9 cellular contexts compared by ENCODE assay signal in the genomic region with DNA sequence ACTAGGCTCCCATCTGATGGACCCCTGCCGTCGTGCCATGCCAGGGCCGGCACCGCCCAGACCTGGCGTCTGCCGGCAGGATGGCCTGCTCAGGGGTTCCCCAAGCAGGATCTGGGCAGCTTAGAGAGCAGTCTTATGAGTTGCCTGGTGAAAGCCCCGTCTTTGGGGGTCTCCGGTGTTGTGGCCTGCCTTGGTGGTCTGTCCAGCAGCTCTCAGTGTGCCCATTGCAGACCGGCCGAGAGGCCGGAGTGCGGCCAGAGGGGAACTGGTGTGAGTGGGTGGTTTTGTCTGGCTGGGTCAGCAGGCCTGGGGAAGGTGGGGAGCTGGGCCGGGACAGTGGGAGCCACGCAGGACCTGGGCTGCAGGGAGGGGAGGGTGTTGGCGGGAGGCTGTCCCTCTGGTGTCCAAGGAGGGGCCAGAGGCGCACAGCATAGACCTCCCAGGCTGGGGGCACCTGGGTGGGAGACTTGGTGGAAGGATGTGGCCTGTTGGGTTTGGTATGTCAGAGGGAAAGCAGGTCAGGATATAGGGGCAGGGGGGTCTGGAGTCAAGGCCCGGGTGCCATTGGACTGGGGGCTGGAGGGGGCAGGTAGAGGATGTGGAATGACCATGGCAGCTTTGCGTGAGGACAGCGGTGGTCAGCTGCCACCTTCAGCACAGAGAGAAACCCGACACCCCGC. TPM values are rescaled to one million over a fixed set of nuclear protein-coding genes. Genes with fewer than 3 reads are reported as not detected.
DNase-seq lines count a peak whose midpoint lies in the region; ATAC-seq and TF ChIP-seq lines count a peak whose summit lies in the region.
"Had no signal": no experiment of that assay in that cellular context is flagged by ENCODE, and none has a peak within 500 bp of the region (broad histone marks: within the 10 kb centered on the region; RNA-seq: fewer than 3 reads in every experiment).

No MANE protein-coding gene starts in this region.

- H3K36me3 ChIP-seq in RWPE2 (ENCODE audit: low read depth) = no peaks in the 10 kb centered on the region
- no peaks in the 10 kb centered on the region for H3K36me3 ChIP-seq in neuronal stem cell (replicated peaks in 1 of 2; ENCODE audit: control insufficient read depth in 2 of 2, insufficient read depth in 2 of 2, low read length in 2 of 2)

- no peak overlapping the region for H2BK120ac ChIP-seq in neuronal stem cell (ENCODE audit: low read depth, low read length)

- H4K8ac ChIP-seq in neuronal stem cell (ENCODE audit: low read depth, low read length) = no peak overlapping the region

- no peak overlapping the region for H4K91ac ChIP-seq in neuronal stem cell (ENCODE audit: low read depth, low read length, poor library complexity)

- no peak for DNase-seq in AG04450 (ENCODE audit: low read depth, low spot score)
- DNase-seq in RWPE2 (ENCODE audit: low spot score) = peak; percentile 56
- DNase-seq in fibroblast of mammary gland (ENCODE audit: low read depth) = no peak
- no peak for DNase-seq in neuronal stem cell (ENCODE audit: low spot score)
- no peak for DNase-seq in AG08395 (ENCODE audit: low spot score)
- DNase-seq in HK-2 (ENCODE audit: unreplicated experiment) = no peak
- no peak for DNase-seq in G401 (ENCODE audit: low spot score)
- DNase-seq: activated naive CD8-positive, alpha-beta T cell treated with anti-CD3 and anti-CD28 coated beads, Interleukin-2, amount 10 ng/mL, durations not matched to agents 7 days and 5 days had no signal

- H3K4me2 ChIP-seq in neuronal stem cell (ENCODE audit: insufficient read depth, low read length, poor library complexity, severe bottlenecking) = peak overlapping the region; percentile 93

- H3K4me1 ChIP-seq in RWPE2 (ENCODE audit: insufficient read depth, poor library complexity, severe bottlenecking) = peaks cover 45% of the 10 kb centered on the region
- peaks cover 49 to 50% of the 10 kb centered on the region in 2 donors for H3K4me1 ChIP-seq in neuronal stem cell (ENCODE audit: control insufficient read depth in 2 of 2, insufficient read depth in 1 of 2, low read depth in 1 of 2, low read length in 2 of 2)

- CTCF ChIA-PET in AG04450 (lab: Charles Lee) = interaction anchor here (1.5 kb wide), 1 partner anchor 13 kb away, joined by 4 read pairs; no protein-coding TSS in a partner anchor

- H2AK5ac ChIP-seq in neuronal stem cell (ENCODE audit: low read depth, low read length) = peak overlapping the region; percentile 89

- H3K27ac ChIP-seq in AG04450 (ENCODE audit: low read depth, low read length) (no peak overlapping the region), RWPE2 (ENCODE audit: poor library complexity, severe bottlenecking) (peak overlapping the region; percentile 49), neuronal stem cell (replicated peaks; ENCODE audit: low read length) (peak overlapping the region; percentile 59)

- H3K4me3 ChIP-seq in AG04450 (ENCODE audit: low read depth, low read length) = peak overlapping the region; percentile 55
- H3K4me3 ChIP-seq in RWPE2 (ENCODE audit: severe bottlenecking) = peak overlapping the region; percentile 61
- peak overlapping the region; percentile 32 for H3K4me3 ChIP-seq in fibroblast of mammary gland (ENCODE audit: control insufficient read depth, low read depth, low read length)
- H3K4me3 ChIP-seq in neuronal stem cell (ENCODE audit: low read length in 2 of 2) = peak overlapping the region; percentile 73 to 75

- H3K27me3 ChIP-seq in AG04450 (ENCODE audit: control insufficient read depth, insufficient read depth, low read length) (no peaks in the 10 kb centered on the region), RWPE2 (ENCODE audit: insufficient read depth, poor library complexity, severe bottlenecking) (no peaks in the 10 kb centered on the region), neuronal stem cell (ENCODE audit: control insufficient read depth in 3 of 3, insufficient read depth in 3 of 3, low read depth in 1 of 3, low read length in 3 of 3) (peaks cover 0 to 18% (median 0%) of the 10 kb centered on the region in 3 experiments)

- TF ChIP-seq CTCF in AG04450 (IDR thresholded peaks at IDR 0.05; ENCODE audit: low read depth, low read length) (no peak), RWPE2 (IDR thresholded peaks at IDR 0.05; ENCODE audit: poor library complexity, severe bottlenecking) (no peak), fibroblast of mammary gland (conservative IDR thresholded peaks at IDR 0.05; ENCODE audit: control insufficient read depth, insufficient read depth, low read depth, low read length) (no peak)

- H2BK5ac ChIP-seq in neuronal stem cell (ENCODE audit: low read length) = peak overlapping the region; percentile 62

- peaks cover 38% of the 10 kb centered on the region for H3K79me1 ChIP-seq in neuronal stem cell (ENCODE audit: low read depth, low read length)

- peak overlapping the region; percentile 37 for H3K23ac ChIP-seq in neuronal stem cell (ENCODE audit: low read depth, low read length, poor library complexity)

- H3K9ac ChIP-seq in neuronal stem cell (ENCODE audit: low read depth, low read length, poor library complexity) = peak overlapping the region; percentile 65

- no peak overlapping the region for H3K4ac ChIP-seq in neuronal stem cell (ENCODE audit: low read length)

- no peak for ATAC-seq in RWPE2 (ENCODE audit: low read depth)
- ATAC-seq in GM21390 (IDR thresholded peaks at IDR 0.05; ENCODE audit: unreplicated experiment) = no peak

- no peaks in the 10 kb centered on the region for H3K9me3 ChIP-seq in AG04450 (ENCODE audit: control insufficient read depth, insufficient read depth, low read length)
- no peaks in the 10 kb centered on the region for H3K9me3 ChIP-seq in RWPE2 (ENCODE audit: severe bottlenecking)
- no peaks in the 10 kb centered on the region for H3K9me3 ChIP-seq in neuronal stem cell (replicated peaks in 1 of 2; ENCODE audit: control insufficient read depth in 2 of 2, insufficient read depth in 1 of 2, low read depth in 1 of 2, low read length in 2 of 2)

- no peak overlapping the region for H2BK12ac ChIP-seq in neuronal stem cell (ENCODE audit: low read length)

- in situ Hi-C loops in G401 (cut with HindIII; ENCODE audit: low sequenced_read_pairs) = no loop called here

- no peak overlapping the region for H3K14ac ChIP-seq in neuronal stem cell (ENCODE audit: low read length)

- H2BK15ac ChIP-seq in neuronal stem cell (ENCODE audit: low read length) = peak overlapping the region; percentile 76

- no CpG with 5 or more reads among the region's 21 CpGs for WGBS in neuronal stem cell (ENCODE audit: extremely low coverage in 2 of 2, insufficient read length in 2 of 2, insufficient replicate concordance in 1 of 2), 2 donors

- peak overlapping the region; percentile 93 for H3K18ac ChIP-seq in neuronal stem cell (ENCODE audit: low read length)

- POLR2A ChIA-PET in AG04450 (lab: Yijun Ruan, JAX) = no interaction called here

- H2AFZ ChIP-seq in neuronal stem cell (ENCODE audit: low read length) = peak overlapping the region; percentile 92

RNA-seq across cellular contexts. Expression of a gene that starts 16.5 kb away (rescaled TPM):
- polyA plus RNA-seq in AG04450 (2011; rRNA removed) = 46.8 and 72.0 TPM in 2 replicates
- 34.7 and 44.8 TPM in 2 replicates for polyA minus RNA-seq in AG04450 (2011; rRNA and poly(A)+ RNA removed)
- 78.0 TPM for polyA plus RNA-seq in neuronal stem cell (2013, experiment 1 of 2)
- 77.4 TPM for polyA plus RNA-seq in neuronal stem cell (2013, experiment 2 of 2)
- 35.8 and 39.1 TPM in 2 replicates for total RNA-seq in G401 (2014; rRNA removed; shearing (Covaris generic))
